In genomic region chr12:26135010-26135420, GRCh38 we compare ENCODE assay signal across 10 cellular contexts. TPM values are rescaled to one million over a fixed set of nuclear protein-coding genes. Genes with fewer than 3 reads are reported as not detected.
DNase-seq lines count a peak whose midpoint lies in the region; ATAC-seq and TF ChIP-seq lines count a peak whose summit lies in the region.
"Had no signal": no experiment of that assay in that cellular context is flagged by ENCODE, and none has a peak within 500 bp of the region (broad histone marks: within the 10 kb centered on the region; RNA-seq: fewer than 3 reads in every experiment).

No MANE protein-coding gene starts in this region.

- TF ChIP-seq POLR2A in breast epithelium (IDR thresholded peaks at IDR 0.05) = no peak

- ATAC-seq in omental fat pad (ENCODE audit: low FRiP score) = peak; percentile 93
- ATAC-seq in HG03175 (IDR thresholded peaks at IDR 0.05; ENCODE audit: unreplicated experiment) = no peak

- H3K27ac ChIP-seq in breast epithelium = peak overlapping the region; percentile 73 to 87

- H3K27me3 ChIP-seq in breast epithelium = no peaks in the 10 kb centered on the region

- no peaks in the 10 kb centered on the region for H3K9me3 ChIP-seq in breast epithelium

- intact Hi-C loops in breast epithelium (cut with DNase I; ENCODE audit: low total_unique reads) = no loop called here

- H3K36me3 ChIP-seq in breast epithelium = no peaks in the 10 kb centered on the region

- TF ChIP-seq CTCF in breast epithelium (IDR thresholded peaks at IDR 0.05) = no peak
- TF ChIP-seq CTCF in omental fat pad (IDR thresholded peaks at IDR 0.05) = no peak

- H3K4me1 ChIP-seq in breast epithelium = no peaks in the 10 kb centered on the region

- in situ Hi-C loops in Caki2 (cut with HindIII; ENCODE audit: low pct_unique_long_range_greater_than_20kb, low sequenced_read_pairs) = no loop called here

- peak overlapping the region in 1 of 3 donors; percentile 10 for H3K4me3 ChIP-seq in breast epithelium

- DNase-seq in Caki2 (ENCODE audit: low read depth) (peak; percentile 43), NCI-H1105 (lab: John Stamatoyannopoulos, UW) (peak; percentile 14), breast epithelium (ENCODE audit: low spot score in 2 of 2) (peak in 1 of 2 donors; percentile 93), omental fat pad (ENCODE audit: low spot score) (no peak), SK-N-DZ (ENCODE audit: low spot score) (no peak), ureter (ENCODE audit: low spot score) (no peak)
- DNase-seq in activated CD4-positive, alpha-beta T cell treated with anti-CD3 and anti-CD28 coated beads, Interleukin-2, amount 50 U/mL, for 1 hour = no peak
- DNase-seq: NCI-H2171 treated with DMSO at 0.1 percent for 48 hours, T-helper 1 cell had no signal

RNA-seq across cellular contexts. Expression of gene BHLHE41, which starts 10.2 kb away (rescaled TPM):
- total RNA-seq in Caki2 (2014; rRNA removed; shearing (Covaris generic); ENCODE audit: low replicate concordance) = 5.8 and 70.0 TPM in 2 replicates
- 10 to 100 TPM in 1 of 3 donors, 1 to 10 TPM in 2; 5.6 to 29.7 (median 9.2) TPM for total RNA-seq in breast epithelium
- 1 to 10 TPM; 4.6 to 7.5 (median 5.2) TPM for total RNA-seq in omental fat pad
- not detected in 2 replicates for polyA plus RNA-seq in SK-N-DZ (2014; cell fraction: cytosol; rRNA removed)
- polyA plus RNA-seq in SK-N-DZ (2014; cell fraction: nucleus; rRNA removed) = not detected in 2 replicates
- 186 TPM for total RNA-seq in ureter

Comparison
In these comparisons a context has a peak if more than half of its experiments do, and no peak if none do; other contexts are left out.
1. DNase-seq: peak in Caki2 (single experiment) and NCI-H1105 (single experiment); none in omental fat pad (single experiment), activated CD4-positive, alpha-beta T cell treated with anti-CD3 and anti-CD28 coated beads, Interleukin-2, amount 50 U/mL, for 1 hour (single experiment), SK-N-DZ (single experiment) and ureter (single experiment).